ENCODE assay signal across 1 cellular context in the genomic region with DNA sequence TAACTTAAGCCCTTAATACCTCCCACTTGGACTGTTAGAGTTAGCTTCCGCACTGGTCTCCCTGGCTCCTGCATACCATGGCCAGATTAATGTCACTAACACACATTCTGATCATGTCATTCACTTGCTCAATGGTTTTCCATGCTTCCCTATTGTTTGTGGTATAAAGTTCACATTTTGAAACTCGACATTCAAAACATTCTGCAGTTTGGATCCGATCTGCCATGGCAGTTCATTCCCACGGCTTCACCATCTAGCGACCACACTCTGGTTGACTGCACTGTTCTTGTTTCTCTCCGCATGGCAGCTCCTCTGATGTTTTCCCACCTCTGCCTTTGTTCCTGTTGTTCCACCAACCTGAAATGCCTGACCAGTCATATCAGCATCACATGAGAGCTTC.
TF ChIP-seq lines count a peak whose summit lies in the region.

No MANE protein-coding gene starts in this region.

TF ChIP-seq in HepG2, 621 proteins besides CTCF, POLR2A, EP300 and RAD21 (continued from another document and continues in another):
- TF ChIP-seq, protein P1, sequence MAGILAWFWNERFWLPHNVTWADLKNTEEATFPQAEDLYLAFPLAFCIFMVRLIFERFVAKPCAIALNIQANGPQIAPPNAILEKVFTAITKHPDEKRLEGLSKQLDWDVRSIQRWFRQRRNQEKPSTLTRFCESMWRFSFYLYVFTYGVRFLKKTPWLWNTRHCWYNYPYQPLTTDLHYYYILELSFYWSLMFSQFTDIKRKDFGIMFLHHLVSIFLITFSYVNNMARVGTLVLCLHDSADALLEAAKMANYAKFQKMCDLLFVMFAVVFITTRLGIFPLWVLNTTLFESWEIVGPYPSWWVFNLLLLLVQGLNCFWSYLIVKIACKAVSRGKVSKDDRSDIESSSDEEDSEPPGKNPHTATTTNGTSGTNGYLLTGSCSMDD (CRISPR knock-in tag; IDR thresholded peaks at IDR 0.05): no peak
- TF ChIP-seq ZSCAN22 (CRISPR knock-in tag; IDR thresholded peaks at IDR 0.05) (no peak), ZNF724P (CRISPR knock-in tag; IDR thresholded peaks at IDR 0.05; ENCODE audit: borderline replicate concordance) (no peak), SMARCE1 (IDR thresholded peaks at IDR 0.05; ENCODE audit: borderline replicate concordance) (no peak), GLI4 (CRISPR knock-in tag; IDR thresholded peaks at IDR 0.05; ENCODE audit: borderline replicate concordance) (no peak), NFE2 (CRISPR knock-in tag; IDR thresholded peaks at IDR 0.05) (no peak), ZNF672 (CRISPR knock-in tag; IDR thresholded peaks at IDR 0.05) (no peak), ZNF432 (CRISPR knock-in tag; IDR thresholded peaks at IDR 0.05; ENCODE audit: borderline replicate concordance) (no peak), ETV5 (CRISPR knock-in tag; IDR thresholded peaks at IDR 0.05; ENCODE audit: borderline replicate concordance) (peak; percentile 20; the same call in 1 of the 2 replicates), DNMT3B (CRISPR knock-in tag; conservative IDR thresholded peaks at IDR 0.05) (no peak), ZNF674 (CRISPR knock-in tag; IDR thresholded peaks at IDR 0.05; ENCODE audit: low read depth) (no peak), HNRNPUL1 (IDR thresholded peaks at IDR 0.05; ENCODE audit: low read depth, low read length) (no peak), ZFP36 (IDR thresholded peaks at IDR 0.05; ENCODE audit: borderline replicate concordance, low read depth, low read length, partially characterized antibody) (no peak), RORA (CRISPR knock-in tag; IDR thresholded peaks at IDR 0.05) (no peak), SAP130 (CRISPR knock-in tag; IDR thresholded peaks at IDR 0.05; ENCODE audit: low read depth) (peak; percentile 46; the same call in 1 of the 2 replicates), CEBPG (CRISPR knock-in tag; IDR thresholded peaks at IDR 0.05) (peak; percentile 58), BCL6 (CRISPR knock-in tag; IDR thresholded peaks at IDR 0.05) (no peak), TRIM24 (CRISPR knock-in tag; IDR thresholded peaks at IDR 0.05) (no peak), ARNT2 (CRISPR knock-in tag; IDR thresholded peaks at IDR 0.05; ENCODE audit: low read depth) (no peak), ADNP (CRISPR knock-in tag; IDR thresholded peaks at IDR 0.05) (no peak), PTBP1 (IDR thresholded peaks at IDR 0.05; ENCODE audit: low read depth, low read length, poor library complexity, severe bottlenecking) (no peak), PPARG (CRISPR knock-in tag; conservative IDR thresholded peaks at IDR 0.05) (no peak), NFKB2 (CRISPR knock-in tag; IDR thresholded peaks at IDR 0.05; ENCODE audit: borderline replicate concordance) (no peak), SOX13 (IDR thresholded peaks at IDR 0.05) (peak; percentile 24; the same call in 1 of the 2 replicates), SOX13 (CRISPR knock-in tag; conservative IDR thresholded peaks at IDR 0.05 in 1 of 2, IDR thresholded peaks at IDR 0.05 in 1 of 2) (peak in 1 of 2 experiments; percentile 81; a peak in 2 of 4 replicates), EZH2 (conservative IDR thresholded peaks at IDR 0.05; ENCODE audit: low read depth, low read length) (no peak), SIN3B (IDR thresholded peaks at IDR 0.05; ENCODE audit: low read length) (no peak), KAT8 (CRISPR knock-in tag; IDR thresholded peaks at IDR 0.05) (no peak), ZC3H13 (CRISPR knock-in tag; IDR thresholded peaks at IDR 0.05) (no peak), ZNF253 (CRISPR knock-in tag; IDR thresholded peaks at IDR 0.05; ENCODE audit: borderline replicate concordance) (no peak), NR2F6 (IDR thresholded peaks at IDR 0.05) (no peak), NR2F6 (CRISPR knock-in tag; IDR thresholded peaks at IDR 0.05) (no peak), ZNF460 (CRISPR knock-in tag; IDR thresholded peaks at IDR 0.05; ENCODE audit: borderline replicate concordance) (no peak), BRCA1 (CRISPR knock-in tag; IDR thresholded peaks at IDR 0.05) (no peak), ZNF614 (CRISPR knock-in tag; IDR thresholded peaks at IDR 0.05; ENCODE audit: borderline replicate concordance) (0 out of 2 replicates have a peak, but pooled peaks have one; percentile 15), ATF7 (IDR thresholded peaks at IDR 0.05) (no peak), ATF7 (CRISPR knock-in tag; IDR thresholded peaks at IDR 0.05) (no peak), ZNF713 (CRISPR knock-in tag; IDR thresholded peaks at IDR 0.05) (no peak)
- TF ChIP-seq, protein P2, sequence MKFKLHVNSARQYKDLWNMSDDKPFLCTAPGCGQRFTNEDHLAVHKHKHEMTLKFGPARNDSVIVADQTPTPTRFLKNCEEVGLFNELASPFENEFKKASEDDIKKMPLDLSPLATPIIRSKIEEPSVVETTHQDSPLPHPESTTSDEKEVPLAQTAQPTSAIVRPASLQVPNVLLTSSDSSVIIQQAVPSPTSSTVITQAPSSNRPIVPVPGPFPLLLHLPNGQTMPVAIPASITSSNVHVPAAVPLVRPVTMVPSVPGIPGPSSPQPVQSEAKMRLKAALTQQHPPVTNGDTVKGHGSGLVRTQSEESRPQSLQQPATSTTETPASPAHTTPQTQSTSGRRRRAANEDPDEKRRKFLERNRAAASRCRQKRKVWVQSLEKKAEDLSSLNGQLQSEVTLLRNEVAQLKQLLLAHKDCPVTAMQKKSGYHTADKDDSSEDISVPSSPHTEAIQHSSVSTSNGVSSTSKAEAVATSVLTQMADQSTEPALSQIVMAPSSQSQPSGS (CRISPR knock-in tag; IDR thresholded peaks at IDR 0.05): no peak
- TF ChIP-seq, protein P3, sequence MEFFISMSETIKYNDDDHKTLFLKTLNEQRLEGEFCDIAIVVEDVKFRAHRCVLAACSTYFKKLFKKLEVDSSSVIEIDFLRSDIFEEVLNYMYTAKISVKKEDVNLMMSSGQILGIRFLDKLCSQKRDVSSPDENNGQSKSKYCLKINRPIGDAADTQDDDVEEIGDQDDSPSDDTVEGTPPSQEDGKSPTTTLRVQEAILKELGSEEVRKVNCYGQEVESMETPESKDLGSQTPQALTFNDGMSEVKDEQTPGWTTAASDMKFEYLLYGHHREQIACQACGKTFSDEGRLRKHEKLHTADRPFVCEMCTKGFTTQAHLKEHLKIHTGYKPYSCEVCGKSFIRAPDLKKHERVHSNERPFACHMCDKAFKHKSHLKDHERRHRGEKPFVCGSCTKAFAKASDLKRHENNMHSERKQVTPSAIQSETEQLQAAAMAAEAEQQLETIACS (CRISPR knock-in tag; IDR thresholded peaks at IDR 0.05): no peak
- TF ChIP-seq, protein P4, sequence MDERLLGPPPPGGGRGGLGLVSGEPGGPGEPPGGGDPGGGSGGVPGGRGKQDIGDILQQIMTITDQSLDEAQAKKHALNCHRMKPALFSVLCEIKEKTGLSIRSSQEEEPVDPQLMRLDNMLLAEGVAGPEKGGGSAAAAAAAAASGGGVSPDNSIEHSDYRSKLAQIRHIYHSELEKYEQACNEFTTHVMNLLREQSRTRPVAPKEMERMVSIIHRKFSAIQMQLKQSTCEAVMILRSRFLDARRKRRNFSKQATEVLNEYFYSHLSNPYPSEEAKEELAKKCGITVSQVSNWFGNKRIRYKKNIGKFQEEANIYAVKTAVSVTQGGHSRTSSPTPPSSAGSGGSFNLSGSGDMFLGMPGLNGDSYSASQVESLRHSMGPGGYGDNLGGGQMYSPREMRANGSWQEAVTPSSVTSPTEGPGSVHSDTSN (CRISPR knock-in tag; IDR thresholded peaks at IDR 0.05): no peak
- TF ChIP-seq, protein P5, sequence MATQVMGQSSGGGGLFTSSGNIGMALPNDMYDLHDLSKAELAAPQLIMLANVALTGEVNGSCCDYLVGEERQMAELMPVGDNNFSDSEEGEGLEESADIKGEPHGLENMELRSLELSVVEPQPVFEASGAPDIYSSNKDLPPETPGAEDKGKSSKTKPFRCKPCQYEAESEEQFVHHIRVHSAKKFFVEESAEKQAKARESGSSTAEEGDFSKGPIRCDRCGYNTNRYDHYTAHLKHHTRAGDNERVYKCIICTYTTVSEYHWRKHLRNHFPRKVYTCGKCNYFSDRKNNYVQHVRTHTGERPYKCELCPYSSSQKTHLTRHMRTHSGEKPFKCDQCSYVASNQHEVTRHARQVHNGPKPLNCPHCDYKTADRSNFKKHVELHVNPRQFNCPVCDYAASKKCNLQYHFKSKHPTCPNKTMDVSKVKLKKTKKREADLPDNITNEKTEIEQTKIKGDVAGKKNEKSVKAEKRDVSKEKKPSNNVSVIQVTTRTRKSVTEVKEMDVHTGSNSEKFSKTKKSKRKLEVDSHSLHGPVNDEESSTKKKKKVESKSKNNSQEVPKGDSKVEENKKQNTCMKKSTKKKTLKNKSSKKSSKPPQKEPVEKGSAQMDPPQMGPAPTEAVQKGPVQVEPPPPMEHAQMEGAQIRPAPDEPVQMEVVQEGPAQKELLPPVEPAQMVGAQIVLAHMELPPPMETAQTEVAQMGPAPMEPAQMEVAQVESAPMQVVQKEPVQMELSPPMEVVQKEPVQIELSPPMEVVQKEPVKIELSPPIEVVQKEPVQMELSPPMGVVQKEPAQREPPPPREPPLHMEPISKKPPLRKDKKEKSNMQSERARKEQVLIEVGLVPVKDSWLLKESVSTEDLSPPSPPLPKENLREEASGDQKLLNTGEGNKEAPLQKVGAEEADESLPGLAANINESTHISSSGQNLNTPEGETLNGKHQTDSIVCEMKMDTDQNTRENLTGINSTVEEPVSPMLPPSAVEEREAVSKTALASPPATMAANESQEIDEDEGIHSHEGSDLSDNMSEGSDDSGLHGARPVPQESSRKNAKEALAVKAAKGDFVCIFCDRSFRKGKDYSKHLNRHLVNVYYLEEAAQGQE (IDR thresholded peaks at IDR 0.05; ENCODE audit: borderline replicate concordance in 1 of 2, low read depth in 1 of 2, low read length in 2 of 2): no peak
- TF ChIP-seq, protein P6, sequence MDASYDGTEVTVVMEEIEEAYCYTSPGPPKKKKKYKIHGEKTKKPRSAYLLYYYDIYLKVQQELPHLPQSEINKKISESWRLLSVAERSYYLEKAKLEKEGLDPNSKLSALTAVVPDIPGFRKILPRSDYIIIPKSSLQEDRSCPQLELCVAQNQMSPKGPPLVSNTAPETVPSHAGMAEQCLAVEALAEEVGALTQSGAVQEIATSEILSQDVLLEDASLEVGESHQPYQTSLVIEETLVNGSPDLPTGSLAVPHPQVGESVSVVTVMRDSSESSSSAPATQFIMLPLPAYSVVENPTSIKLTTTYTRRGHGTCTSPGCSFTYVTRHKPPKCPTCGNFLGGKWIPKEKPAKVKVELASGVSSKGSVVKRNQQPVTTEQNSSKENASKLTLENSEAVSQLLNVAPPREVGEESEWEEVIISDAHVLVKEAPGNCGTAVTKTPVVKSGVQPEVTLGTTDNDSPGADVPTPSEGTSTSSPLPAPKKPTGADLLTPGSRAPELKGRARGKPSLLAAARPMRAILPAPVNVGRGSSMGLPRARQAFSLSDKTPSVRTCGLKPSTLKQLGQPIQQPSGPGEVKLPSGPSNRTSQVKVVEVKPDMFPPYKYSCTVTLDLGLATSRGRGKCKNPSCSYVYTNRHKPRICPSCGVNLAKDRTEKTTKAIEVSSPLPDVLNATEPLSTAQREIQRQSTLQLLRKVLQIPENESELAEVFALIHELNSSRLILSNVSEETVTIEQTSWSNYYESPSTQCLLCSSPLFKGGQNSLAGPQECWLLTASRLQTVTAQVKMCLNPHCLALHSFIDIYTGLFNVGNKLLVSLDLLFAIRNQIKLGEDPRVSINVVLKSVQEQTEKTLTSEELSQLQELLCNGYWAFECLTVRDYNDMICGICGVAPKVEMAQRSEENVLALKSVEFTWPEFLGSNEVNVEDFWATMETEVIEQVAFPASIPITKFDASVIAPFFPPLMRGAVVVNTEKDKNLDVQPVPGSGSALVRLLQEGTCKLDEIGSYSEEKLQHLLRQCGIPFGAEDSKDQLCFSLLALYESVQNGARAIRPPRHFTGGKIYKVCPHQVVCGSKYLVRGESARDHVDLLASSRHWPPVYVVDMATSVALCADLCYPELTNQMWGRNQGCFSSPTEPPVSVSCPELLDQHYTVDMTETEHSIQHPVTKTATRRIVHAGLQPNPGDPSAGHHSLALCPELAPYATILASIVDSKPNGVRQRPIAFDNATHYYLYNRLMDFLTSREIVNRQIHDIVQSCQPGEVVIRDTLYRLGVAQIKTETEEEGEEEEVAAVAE (CRISPR knock-in tag; IDR thresholded peaks at IDR 0.05; ENCODE audit: borderline replicate concordance): no peak
- TF ChIP-seq, protein P7, sequence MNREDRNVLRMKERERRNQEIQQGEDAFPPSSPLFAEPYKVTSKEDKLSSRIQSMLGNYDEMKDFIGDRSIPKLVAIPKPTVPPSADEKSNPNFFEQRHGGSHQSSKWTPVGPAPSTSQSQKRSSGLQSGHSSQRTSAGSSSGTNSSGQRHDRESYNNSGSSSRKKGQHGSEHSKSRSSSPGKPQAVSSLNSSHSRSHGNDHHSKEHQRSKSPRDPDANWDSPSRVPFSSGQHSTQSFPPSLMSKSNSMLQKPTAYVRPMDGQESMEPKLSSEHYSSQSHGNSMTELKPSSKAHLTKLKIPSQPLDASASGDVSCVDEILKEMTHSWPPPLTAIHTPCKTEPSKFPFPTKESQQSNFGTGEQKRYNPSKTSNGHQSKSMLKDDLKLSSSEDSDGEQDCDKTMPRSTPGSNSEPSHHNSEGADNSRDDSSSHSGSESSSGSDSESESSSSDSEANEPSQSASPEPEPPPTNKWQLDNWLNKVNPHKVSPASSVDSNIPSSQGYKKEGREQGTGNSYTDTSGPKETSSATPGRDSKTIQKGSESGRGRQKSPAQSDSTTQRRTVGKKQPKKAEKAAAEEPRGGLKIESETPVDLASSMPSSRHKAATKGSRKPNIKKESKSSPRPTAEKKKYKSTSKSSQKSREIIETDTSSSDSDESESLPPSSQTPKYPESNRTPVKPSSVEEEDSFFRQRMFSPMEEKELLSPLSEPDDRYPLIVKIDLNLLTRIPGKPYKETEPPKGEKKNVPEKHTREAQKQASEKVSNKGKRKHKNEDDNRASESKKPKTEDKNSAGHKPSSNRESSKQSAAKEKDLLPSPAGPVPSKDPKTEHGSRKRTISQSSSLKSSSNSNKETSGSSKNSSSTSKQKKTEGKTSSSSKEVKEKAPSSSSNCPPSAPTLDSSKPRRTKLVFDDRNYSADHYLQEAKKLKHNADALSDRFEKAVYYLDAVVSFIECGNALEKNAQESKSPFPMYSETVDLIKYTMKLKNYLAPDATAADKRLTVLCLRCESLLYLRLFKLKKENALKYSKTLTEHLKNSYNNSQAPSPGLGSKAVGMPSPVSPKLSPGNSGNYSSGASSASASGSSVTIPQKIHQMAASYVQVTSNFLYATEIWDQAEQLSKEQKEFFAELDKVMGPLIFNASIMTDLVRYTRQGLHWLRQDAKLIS (CRISPR knock-in tag; IDR thresholded peaks at IDR 0.05): no peak
- TF ChIP-seq, protein P8, sequence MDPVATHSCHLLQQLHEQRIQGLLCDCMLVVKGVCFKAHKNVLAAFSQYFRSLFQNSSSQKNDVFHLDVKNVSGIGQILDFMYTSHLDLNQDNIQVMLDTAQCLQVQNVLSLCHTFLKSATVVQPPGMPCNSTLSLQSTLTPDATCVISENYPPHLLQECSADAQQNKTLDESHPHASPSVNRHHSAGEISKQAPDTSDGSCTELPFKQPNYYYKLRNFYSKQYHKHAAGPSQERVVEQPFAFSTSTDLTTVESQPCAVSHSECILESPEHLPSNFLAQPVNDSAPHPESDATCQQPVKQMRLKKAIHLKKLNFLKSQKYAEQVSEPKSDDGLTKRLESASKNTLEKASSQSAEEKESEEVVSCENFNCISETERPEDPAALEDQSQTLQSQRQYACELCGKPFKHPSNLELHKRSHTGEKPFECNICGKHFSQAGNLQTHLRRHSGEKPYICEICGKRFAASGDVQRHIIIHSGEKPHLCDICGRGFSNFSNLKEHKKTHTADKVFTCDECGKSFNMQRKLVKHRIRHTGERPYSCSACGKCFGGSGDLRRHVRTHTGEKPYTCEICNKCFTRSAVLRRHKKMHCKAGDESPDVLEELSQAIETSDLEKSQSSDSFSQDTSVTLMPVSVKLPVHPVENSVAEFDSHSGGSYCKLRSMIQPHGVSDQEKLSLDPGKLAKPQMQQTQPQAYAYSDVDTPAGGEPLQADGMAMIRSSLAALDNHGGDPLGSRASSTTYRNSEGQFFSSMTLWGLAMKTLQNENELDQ (CRISPR knock-in tag; IDR thresholded peaks at IDR 0.05; ENCODE audit: borderline replicate concordance): no peak
